ENCODE assay signal across 9 cellular contexts in genomic region chr10:119253433-119254174, GRCh38. TPM values are rescaled to one million over a fixed set of nuclear protein-coding genes. Genes with fewer than 3 reads are reported as not detected.
DNase-seq lines count a peak whose midpoint lies in the region; ATAC-seq, FAIRE-seq and TF ChIP-seq lines count a peak whose summit lies in the region.
"Had no signal": no experiment of that assay in that cellular context is flagged by ENCODE, and none has a peak within 500 bp of the region (broad histone marks: within the 10 kb centered on the region; RNA-seq: fewer than 3 reads in every experiment).

No MANE protein-coding gene starts in this region.

- H3K27me3 ChIP-seq in dorsolateral prefrontal cortex: no peaks in the 10 kb centered on the region

- H3K27ac ChIP-seq in SK-N-MC (0 out of 2 replicates have a peak overlapping the region, but pooled peaks have one; percentile 25), dorsolateral prefrontal cortex (peak overlapping the region in 33 of 59 donors; percentile 6 to 81 (median 50))

- ATAC-seq in stimulated activated naive CD8-positive, alpha-beta T cell treated with anti-CD3 and anti-CD28 coated beads, Interleukin-15, Interleukin-2, amounts not matched to agents 100 U/mL and 50 U/mL, for 24 hours: peak; percentile 97

- no peak overlapping the region for H3K9ac ChIP-seq in SK-N-MC (ENCODE audit: insufficient read length)

- H3K4me1 Mint-ChIP-seq in Calu3 (ENCODE audit: low read depth, unreplicated experiment): peaks cover 11% of the 10 kb centered on the region
- H3K4me1 Mint-ChIP-seq in mesothelial cell of epicardium: peaks cover 62% of the 10 kb centered on the region

- CTCF ChIA-PET in Calu3 (lab: Charles Lee): interaction anchor here (0.6 to 1.2 kb wide), 4 partner anchors 18 to 296 kb away, joined by 3 read pairs; no protein-coding TSS in a partner anchor

- FAIRE-seq in GM19239 (lab: Jason Lieb, UNC): no peak
- FAIRE-seq: islet of Langerhans had no signal

- no peak for TF ChIP-seq CTCF in Calu3 (IDR thresholded peaks at IDR 0.05; ENCODE audit: unreplicated experiment)
- no peak for TF ChIP-seq CTCF in dorsolateral prefrontal cortex (IDR thresholded peaks at IDR 0.05 in 54 of 56, conservative IDR thresholded peaks at IDR 0.05 in 2 of 56; ENCODE audit: low read depth in 1 of 56, partially characterized antibody in 56 of 56)
- TF ChIP-seq CTCF in mesothelial cell of epicardium (IDR thresholded peaks at IDR 0.05; ENCODE audit: unreplicated experiment): no peak

- intact Hi-C loops in Calu3 (cut with micrococcal nuclease; ENCODE audit: unreplicated experiment): no loop called here
- intact Hi-C loops in dorsolateral prefrontal cortex (cut with DNase I): no loop called here

- BruUV-seq in Calu3 (replicated peaks; lab: Mats Ljungman, UMichigan): no TSS peak

- H3K27ac Mint-ChIP-seq in Calu3 (ENCODE audit: unreplicated experiment) (no peak overlapping the region), mesothelial cell of epicardium (peak overlapping the region; percentile 99)

- H3K36me3 ChIP-seq in SK-N-MC (ENCODE audit: insufficient read depth, low read length): no peaks in the 10 kb centered on the region

- H3K4me3 Mint-ChIP-seq in Calu3 (ENCODE audit: low read depth, unreplicated experiment) (no peak overlapping the region), mesothelial cell of epicardium (peak overlapping the region; percentile 40)

- no peak overlapping the region for H3K4me3 ChIP-seq in SK-N-MC
- no peak overlapping the region for H3K4me3 ChIP-seq in dorsolateral prefrontal cortex

- no peaks in the 10 kb centered on the region for H3K36me3 Mint-ChIP-seq in Calu3 (ENCODE audit: insufficient read depth, unreplicated experiment)
- H3K36me3 Mint-ChIP-seq in mesothelial cell of epicardium: no peaks in the 10 kb centered on the region

- H3K9me3 ChIP-seq in SK-N-MC (ENCODE audit: low read depth, low read length): no peaks in the 10 kb centered on the region

- DNase-seq in Calu3 (peak; percentile 19), SK-N-MC (ENCODE audit: low read depth, low spot score) (no peak), dorsolateral prefrontal cortex (no peak), mesothelial cell of epicardium (ENCODE audit: low spot score in 2 of 2, unreplicated experiment in 2 of 2) (peak; percentile 34 to 53), activated gamma-delta T cell (lab: John Stamatoyannopoulos, UW) (no peak), GM19239 (ENCODE audit: insufficient read length, low spot score) (no peak), SKM-1 (lab: John Stamatoyannopoulos, UW; ENCODE audit: unreplicated experiment) (no peak)
- peak; percentile 72 for DNase-seq in stimulated activated naive CD8-positive, alpha-beta T cell treated with anti-CD3 and anti-CD28 coated beads, Interleukin-15, Interleukin-2, amounts not matched to agents 100 U/mL and 50 U/mL, for 24 hours

- H3K27me3 Mint-ChIP-seq in Calu3 (ENCODE audit: unreplicated experiment) (no peaks in the 10 kb centered on the region), mesothelial cell of epicardium (ENCODE audit: low read depth) (no peaks in the 10 kb centered on the region)

- H3K9me3 Mint-ChIP-seq in Calu3 (ENCODE audit: low read depth, unreplicated experiment) (no peaks in the 10 kb centered on the region), mesothelial cell of epicardium (no peaks in the 10 kb centered on the region)

RNA-seq across cellular contexts. Expression of gene GRK5, which starts 46.2 kb away (rescaled TPM):
- total RNA-seq in Calu3 (2022) (2.4 and 4.4 TPM in 2 replicates), dorsolateral prefrontal cortex (10 to 100 TPM in 113 of 120 experiments, 1 to 10 TPM in 7; 5.5 to 27.8 (median 14.1) TPM), mesothelial cell of epicardium (13.6 to 14.5 TPM (median 14.0 TPM) in 3 replicates)

Comparison
In these comparisons a context has a peak if more than half of its experiments do, and no peak if none do; other contexts are left out.
1. DNase-seq: peak in Calu3 (single experiment), mesothelial cell of epicardium (2 of 2) and stimulated activated naive CD8-positive, alpha-beta T cell treated with anti-CD3 and anti-CD28 coated beads, Interleukin-15, Interleukin-2, amounts not matched to agents 100 U/mL and 50 U/mL, for 24 hours (single experiment); none in SK-N-MC (single experiment), dorsolateral prefrontal cortex (0 of 10), activated gamma-delta T cell (single experiment), GM19239 (single experiment) and SKM-1 (single experiment).